In the genomic region with DNA sequence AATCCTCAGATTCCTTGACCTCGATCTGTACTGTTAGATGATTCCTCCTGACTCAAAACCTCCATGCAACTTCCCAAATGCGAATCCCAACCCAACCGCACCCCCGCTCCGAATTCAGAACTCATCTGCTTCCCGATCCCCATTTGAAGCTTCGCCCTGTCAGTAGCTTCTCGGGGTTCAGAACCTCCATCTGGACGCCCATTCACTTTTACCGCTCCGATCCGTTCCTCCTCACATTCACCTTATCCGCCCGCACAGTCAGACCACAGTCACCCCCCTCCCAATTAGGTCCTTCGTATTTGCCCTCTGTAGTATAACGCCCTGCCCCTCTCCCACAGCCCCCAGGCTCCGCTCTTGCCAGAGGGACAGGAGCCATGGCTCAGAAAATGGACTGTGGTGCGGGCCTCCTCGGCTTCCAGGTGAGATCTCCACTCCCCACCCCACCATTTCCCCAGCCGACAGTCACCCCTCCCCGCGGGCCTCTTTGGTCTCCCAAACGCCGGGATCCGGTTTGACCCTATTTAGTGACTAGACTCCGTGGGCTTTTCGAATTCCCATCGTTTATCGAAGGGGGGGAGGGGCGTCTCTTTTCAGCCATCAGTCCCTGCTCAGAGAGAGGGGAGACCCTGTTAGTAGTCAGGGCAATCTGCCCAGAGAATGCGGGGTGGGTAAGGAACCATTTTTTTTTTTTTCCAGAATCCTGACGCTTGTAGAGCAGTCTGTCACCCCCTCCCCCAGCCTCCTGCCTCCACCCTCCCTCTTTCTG, we compare ENCODE assay signal across 8 cellular contexts. TPM values are rescaled to one million over a fixed set of nuclear protein-coding genes. Genes with fewer than 3 reads are reported as not detected.
DNase-seq lines count a peak whose midpoint lies in the region; FAIRE-seq and TF ChIP-seq lines count a peak whose summit lies in the region.

No MANE protein-coding gene starts in this region.

- peak overlapping the region; percentile 99 for H3K27ac Mint-ChIP-seq in astrocyte (ENCODE audit: unreplicated experiment)

- peaks cover 19% of the 10 kb centered on the region for H3K36me3 ChIP-seq in astrocyte (ENCODE audit: insufficient read depth, low read length)

- peak overlapping the region; percentile 88 for H3K27ac ChIP-seq in astrocyte (ENCODE audit: low read depth, low read length)

- no peaks in the 10 kb centered on the region for H3K27me3 Mint-ChIP-seq in astrocyte (ENCODE audit: low read depth, unreplicated experiment)

- TF ChIP-seq CTCF in GM12875 (IDR thresholded peaks at IDR 0.05; ENCODE audit: borderline replicate concordance, insufficient read depth, low read depth, low read length) (no peak), astrocyte (IDR thresholded peaks at IDR 0.05; ENCODE audit: insufficient read depth, low read depth, low read length) (no peak)

- H3K27me3 ChIP-seq in astrocyte (ENCODE audit: insufficient read depth, low read length) = no peaks in the 10 kb centered on the region

- FAIRE-seq in astrocyte (lab: Jason Lieb, UNC) (no peak), GM19239 (lab: Jason Lieb, UNC) (no peak)

- peaks cover 42% of the 10 kb centered on the region for H4K20me1 ChIP-seq in astrocyte (ENCODE audit: insufficient read depth, low read length)

- DNase-seq in NCI-H2196 (lab: John Stamatoyannopoulos, UW; ENCODE audit: unreplicated experiment) (peak; percentile 19), astrocyte (ENCODE audit: low read depth) (no peak), skeletal muscle cell (ENCODE audit: low read depth) (no peak), NCI-H2029 treated with DMSO at 0.1 percent for 48 hours (lab: John Stamatoyannopoulos, UW) (no peak), GM19239 (ENCODE audit: insufficient read length, low spot score) (no peak)
- no peak for DNase-seq in central memory CD4-positive, alpha-beta T cell

- H3K4me3 ChIP-seq in GM12875 (ENCODE audit: low read depth, low read length) = peak overlapping the region; percentile 72
- H3K4me3 ChIP-seq in astrocyte (ENCODE audit: insufficient read depth, low read depth, low read length) = peak overlapping the region; percentile 93
- peak overlapping the region; percentile 70 for H3K4me3 ChIP-seq in iPS-11a (ENCODE audit: low read depth, low read length)
- H3K4me3 ChIP-seq in skeletal muscle cell (ENCODE audit: low read depth, low read length) = peak overlapping the region; percentile 67

- peaks cover 2% of the 10 kb centered on the region for H3K36me3 Mint-ChIP-seq in astrocyte (ENCODE audit: low read depth, unreplicated experiment)

- peaks cover 31% of the 10 kb centered on the region for H3K4me1 Mint-ChIP-seq in astrocyte (ENCODE audit: low read depth, unreplicated experiment)

- H3K4me2 ChIP-seq in astrocyte (ENCODE audit: low read length) = peak overlapping the region; percentile 97

- peak overlapping the region; percentile 100 for H3K9ac ChIP-seq in astrocyte (ENCODE audit: low read length)

- H2AFZ ChIP-seq in astrocyte (ENCODE audit: low read depth, low read length) = no peak overlapping the region

- H3K4me1 ChIP-seq in astrocyte (ENCODE audit: insufficient read depth, low read length) = peaks cover 26% of the 10 kb centered on the region

- no peaks in the 10 kb centered on the region for H3K9me3 Mint-ChIP-seq in astrocyte (ENCODE audit: unreplicated experiment)

- peak overlapping the region; percentile 95 for H3K4me3 Mint-ChIP-seq in astrocyte (ENCODE audit: unreplicated experiment)

- H3K79me2 ChIP-seq in astrocyte (ENCODE audit: insufficient read depth, low read length) = peaks cover 52% of the 10 kb centered on the region

- H3K9me3 ChIP-seq in astrocyte (ENCODE audit: insufficient read depth, low read depth, low read length) = no peaks in the 10 kb centered on the region

RNA-seq across cellular contexts. Expression of a gene that starts 0.7 kb away (rescaled TPM):
- 412 and 440 TPM in 2 replicates for total RNA-seq in astrocyte
